1 cellular context compared by ENCODE assay signal in the genomic region with DNA sequence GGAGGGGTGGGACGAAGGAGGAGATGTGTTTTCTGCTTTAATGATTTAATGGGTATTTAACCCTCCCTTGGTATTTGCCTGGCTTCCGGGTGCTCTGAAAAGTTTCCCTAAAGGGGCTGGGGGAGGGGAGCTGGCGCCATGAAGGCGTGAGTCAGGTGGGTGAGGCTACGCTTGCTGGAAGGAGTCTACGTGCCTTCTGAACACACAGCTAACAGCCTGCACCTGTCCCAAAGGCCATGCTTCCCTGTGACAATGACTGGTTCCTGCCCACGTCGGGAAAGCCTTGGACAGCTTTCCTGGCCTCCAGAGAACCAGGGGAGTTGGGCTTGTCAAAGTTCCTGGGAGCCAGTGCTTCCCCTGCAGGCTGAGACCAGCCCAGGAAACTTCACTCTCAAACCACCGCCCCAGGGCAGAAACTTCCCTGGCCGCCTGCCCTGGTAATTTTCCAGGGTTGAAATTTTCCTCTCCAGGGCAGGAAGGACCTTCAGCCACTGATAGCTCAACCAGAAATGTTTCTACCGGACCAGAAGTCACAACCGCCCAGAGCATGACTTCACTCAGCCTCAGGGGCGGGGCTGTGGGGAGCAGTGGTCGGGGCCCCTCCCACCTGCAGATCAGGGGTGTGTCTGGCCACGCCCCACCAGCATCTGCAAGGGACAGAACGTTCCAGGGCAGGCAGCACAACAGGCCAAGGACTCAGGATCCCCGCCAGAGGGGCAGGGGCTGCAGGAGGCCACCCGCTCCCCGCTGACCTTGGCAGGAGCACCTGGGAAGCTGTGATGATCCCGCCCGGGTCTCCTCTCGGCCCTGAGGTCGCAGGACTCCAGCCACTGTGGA.
TF ChIP-seq lines count a peak whose summit lies in the region.

No MANE protein-coding gene starts in this region.

TF ChIP-seq in HEK293, 187 proteins besides CTCF, POLR2A, EP300 and RAD21 (continued from another document and continues in another):
- TF ChIP-seq ZNF341 (tag by site-specific recombination; IDR thresholded peaks at IDR 0.05; ENCODE audit: low read depth) (no peak), YY2 (tag by site-specific recombination; IDR thresholded peaks at IDR 0.05) (no peak), ZNF600 (tag by site-specific recombination; IDR thresholded peaks at IDR 0.05) (peak; percentile 89), ZNF211 (tag by site-specific recombination; IDR thresholded peaks at IDR 0.05; ENCODE audit: low read depth) (no peak), ZFP3 (tag by site-specific recombination; IDR thresholded peaks at IDR 0.05; ENCODE audit: low read depth) (no peak), ZNF621 (tag by site-specific recombination; IDR thresholded peaks at IDR 0.05) (no peak), ZNF830 (tag by site-specific recombination; IDR thresholded peaks at IDR 0.05; ENCODE audit: low read depth) (no peak), KLF16 (tag by site-specific recombination; IDR thresholded peaks at IDR 0.05) (peak; percentile 76), ZFP37 (tag by site-specific recombination; IDR thresholded peaks at IDR 0.05) (no peak), ZNF585B (tag by site-specific recombination; IDR thresholded peaks at IDR 0.05) (no peak), SP7 (tag by site-specific recombination; IDR thresholded peaks at IDR 0.05) (peak; percentile 46; the same call in 1 of the 2 replicates), ZNF654 (tag by site-specific recombination; IDR thresholded peaks at IDR 0.05; ENCODE audit: low read depth) (no peak), ZBTB8A (tag by site-specific recombination; IDR thresholded peaks at IDR 0.05) (no peak), ZNF596 (tag by site-specific recombination; IDR thresholded peaks at IDR 0.05) (no peak), SALL2 (tag by site-specific recombination; IDR thresholded peaks at IDR 0.05; ENCODE audit: borderline replicate concordance) (no peak), ZFHX2 (tag by site-specific recombination; conservative IDR thresholded peaks at IDR 0.05) (peak; percentile 85), ZNF324 (tag by site-specific recombination; IDR thresholded peaks at IDR 0.05) (no peak), ZNF132 (tag by site-specific recombination; IDR thresholded peaks at IDR 0.05; ENCODE audit: borderline replicate concordance) (no peak), ZNF610 (tag by site-specific recombination; IDR thresholded peaks at IDR 0.05; ENCODE audit: borderline replicate concordance) (no peak), ZNF366 (tag by site-specific recombination; conservative IDR thresholded peaks at IDR 0.05) (no peak), MZF1 (tag by site-specific recombination; IDR thresholded peaks at IDR 0.05; ENCODE audit: borderline replicate concordance) (no peak), PRDM1 (tag by site-specific recombination; IDR thresholded peaks at IDR 0.05) (0 out of 2 replicates have a peak, but pooled peaks have one; percentile 17), ZNF624 (tag by site-specific recombination; IDR thresholded peaks at IDR 0.05) (no peak), ZNF350 (tag by site-specific recombination; IDR thresholded peaks at IDR 0.05) (no peak), ZNF555 (tag by site-specific recombination; conservative IDR thresholded peaks at IDR 0.05) (no peak), ZNF626 (tag by site-specific recombination; IDR thresholded peaks at IDR 0.05) (no peak), ZNF184 (tag by site-specific recombination; IDR thresholded peaks at IDR 0.05) (no peak), ZNF157 (tag by site-specific recombination; IDR thresholded peaks at IDR 0.05) (no peak), ZNF169 (tag by site-specific recombination; IDR thresholded peaks at IDR 0.05) (no peak), ZNF140 (tag by site-specific recombination; IDR thresholded peaks at IDR 0.05) (no peak), KLF7 (tag by site-specific recombination; IDR thresholded peaks at IDR 0.05; ENCODE audit: borderline replicate concordance) (no peak), TCF7L2 (IDR thresholded peaks at IDR 0.05; ENCODE audit: borderline replicate concordance, low read depth, low read length) (no peak), ZNF707 (tag by site-specific recombination; IDR thresholded peaks at IDR 0.05) (no peak), ZNF239 (tag by site-specific recombination; IDR thresholded peaks at IDR 0.05) (no peak), ZNF521 (tag by site-specific recombination; IDR thresholded peaks at IDR 0.05) (no peak), ZBTB1 (tag by site-specific recombination; IDR thresholded peaks at IDR 0.05) (no peak), ZBTB7A (tag by site-specific recombination; IDR thresholded peaks at IDR 0.05; ENCODE audit: low read depth) (no peak), ZEB2 (tag by site-specific recombination; IDR thresholded peaks at IDR 0.05) (no peak), ZNF335 (tag by site-specific recombination; conservative IDR thresholded peaks at IDR 0.05) (peak; percentile 59), ZNF843 (tag by site-specific recombination; IDR thresholded peaks at IDR 0.05) (no peak)
- TF ChIP-seq, protein P1, sequence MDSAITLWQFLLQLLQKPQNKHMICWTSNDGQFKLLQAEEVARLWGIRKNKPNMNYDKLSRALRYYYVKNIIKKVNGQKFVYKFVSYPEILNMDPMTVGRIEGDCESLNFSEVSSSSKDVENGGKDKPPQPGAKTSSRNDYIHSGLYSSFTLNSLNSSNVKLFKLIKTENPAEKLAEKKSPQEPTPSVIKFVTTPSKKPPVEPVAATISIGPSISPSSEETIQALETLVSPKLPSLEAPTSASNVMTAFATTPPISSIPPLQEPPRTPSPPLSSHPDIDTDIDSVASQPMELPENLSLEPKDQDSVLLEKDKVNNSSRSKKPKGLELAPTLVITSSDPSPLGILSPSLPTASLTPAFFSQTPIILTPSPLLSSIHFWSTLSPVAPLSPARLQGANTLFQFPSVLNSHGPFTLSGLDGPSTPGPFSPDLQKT (IDR thresholded peaks at IDR 0.05; ENCODE audit: borderline replicate concordance, low read depth, low read length), result no peak
- TF ChIP-seq, protein P2, sequence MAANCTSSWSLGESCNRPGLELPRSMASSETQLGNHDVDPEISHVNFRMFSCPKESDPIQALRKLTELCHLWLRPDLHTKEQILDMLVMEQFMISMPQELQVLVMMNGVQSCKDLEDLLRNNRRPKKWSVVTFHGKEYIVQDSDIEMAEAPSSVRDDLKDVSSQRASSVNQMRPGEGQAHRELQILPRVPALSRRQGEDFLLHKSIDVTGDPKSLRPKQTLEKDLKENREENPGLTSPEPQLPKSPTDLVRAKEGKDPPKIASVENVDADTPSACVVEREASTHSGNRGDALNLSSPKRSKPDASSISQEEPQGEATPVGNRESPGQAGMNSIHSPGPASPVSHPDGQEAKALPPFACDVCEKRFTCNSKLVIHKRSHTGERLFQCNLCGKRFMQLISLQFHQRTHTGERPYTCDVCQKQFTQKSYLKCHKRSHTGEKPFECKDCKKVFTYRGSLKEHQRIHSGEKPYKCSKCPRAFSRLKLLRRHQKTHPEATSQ (tag by site-specific recombination; IDR thresholded peaks at IDR 0.05), result no peak
- TF ChIP-seq, protein P3, sequence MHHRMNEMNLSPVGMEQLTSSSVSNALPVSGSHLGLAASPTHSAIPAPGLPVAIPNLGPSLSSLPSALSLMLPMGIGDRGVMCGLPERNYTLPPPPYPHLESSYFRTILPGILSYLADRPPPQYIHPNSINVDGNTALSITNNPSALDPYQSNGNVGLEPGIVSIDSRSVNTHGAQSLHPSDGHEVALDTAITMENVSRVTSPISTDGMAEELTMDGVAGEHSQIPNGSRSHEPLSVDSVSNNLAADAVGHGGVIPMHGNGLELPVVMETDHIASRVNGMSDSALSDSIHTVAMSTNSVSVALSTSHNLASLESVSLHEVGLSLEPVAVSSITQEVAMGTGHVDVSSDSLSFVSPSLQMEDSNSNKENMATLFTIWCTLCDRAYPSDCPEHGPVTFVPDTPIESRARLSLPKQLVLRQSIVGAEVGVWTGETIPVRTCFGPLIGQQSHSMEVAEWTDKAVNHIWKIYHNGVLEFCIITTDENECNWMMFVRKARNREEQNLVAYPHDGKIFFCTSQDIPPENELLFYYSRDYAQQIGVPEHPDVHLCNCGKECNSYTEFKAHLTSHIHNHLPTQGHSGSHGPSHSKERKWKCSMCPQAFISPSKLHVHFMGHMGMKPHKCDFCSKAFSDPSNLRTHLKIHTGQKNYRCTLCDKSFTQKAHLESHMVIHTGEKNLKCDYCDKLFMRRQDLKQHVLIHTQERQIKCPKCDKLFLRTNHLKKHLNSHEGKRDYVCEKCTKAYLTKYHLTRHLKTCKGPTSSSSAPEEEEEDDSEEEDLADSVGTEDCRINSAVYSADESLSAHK (tag by site-specific recombination; IDR thresholded peaks at IDR 0.05), result 0 out of 2 replicates have a peak, but pooled peaks have one; percentile 45
- TF ChIP-seq, protein P4, sequence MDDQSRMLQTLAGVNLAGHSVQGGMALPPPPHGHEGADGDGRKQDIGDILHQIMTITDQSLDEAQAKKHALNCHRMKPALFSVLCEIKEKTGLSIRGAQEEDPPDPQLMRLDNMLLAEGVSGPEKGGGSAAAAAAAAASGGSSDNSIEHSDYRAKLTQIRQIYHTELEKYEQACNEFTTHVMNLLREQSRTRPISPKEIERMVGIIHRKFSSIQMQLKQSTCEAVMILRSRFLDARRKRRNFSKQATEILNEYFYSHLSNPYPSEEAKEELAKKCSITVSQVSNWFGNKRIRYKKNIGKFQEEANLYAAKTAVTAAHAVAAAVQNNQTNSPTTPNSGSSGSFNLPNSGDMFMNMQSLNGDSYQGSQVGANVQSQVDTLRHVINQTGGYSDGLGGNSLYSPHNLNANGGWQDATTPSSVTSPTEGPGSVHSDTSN (CRISPR knock-in tag; IDR thresholded peaks at IDR 0.05), result peak; percentile 65; the same call in 1 of the 2 replicates
- TF ChIP-seq, protein P5, sequence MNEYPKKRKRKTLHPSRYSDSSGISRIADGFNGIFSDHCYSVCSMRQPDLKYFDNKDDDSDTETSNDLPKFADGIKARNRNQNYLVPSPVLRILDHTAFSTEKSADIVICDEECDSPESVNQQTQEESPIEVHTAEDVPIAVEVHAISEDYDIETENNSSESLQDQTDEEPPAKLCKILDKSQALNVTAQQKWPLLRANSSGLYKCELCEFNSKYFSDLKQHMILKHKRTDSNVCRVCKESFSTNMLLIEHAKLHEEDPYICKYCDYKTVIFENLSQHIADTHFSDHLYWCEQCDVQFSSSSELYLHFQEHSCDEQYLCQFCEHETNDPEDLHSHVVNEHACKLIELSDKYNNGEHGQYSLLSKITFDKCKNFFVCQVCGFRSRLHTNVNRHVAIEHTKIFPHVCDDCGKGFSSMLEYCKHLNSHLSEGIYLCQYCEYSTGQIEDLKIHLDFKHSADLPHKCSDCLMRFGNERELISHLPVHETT (tag by site-specific recombination; IDR thresholded peaks at IDR 0.05), result 0 out of 2 replicates have a peak, but pooled peaks have one; percentile 18
- TF ChIP-seq, protein P6, sequence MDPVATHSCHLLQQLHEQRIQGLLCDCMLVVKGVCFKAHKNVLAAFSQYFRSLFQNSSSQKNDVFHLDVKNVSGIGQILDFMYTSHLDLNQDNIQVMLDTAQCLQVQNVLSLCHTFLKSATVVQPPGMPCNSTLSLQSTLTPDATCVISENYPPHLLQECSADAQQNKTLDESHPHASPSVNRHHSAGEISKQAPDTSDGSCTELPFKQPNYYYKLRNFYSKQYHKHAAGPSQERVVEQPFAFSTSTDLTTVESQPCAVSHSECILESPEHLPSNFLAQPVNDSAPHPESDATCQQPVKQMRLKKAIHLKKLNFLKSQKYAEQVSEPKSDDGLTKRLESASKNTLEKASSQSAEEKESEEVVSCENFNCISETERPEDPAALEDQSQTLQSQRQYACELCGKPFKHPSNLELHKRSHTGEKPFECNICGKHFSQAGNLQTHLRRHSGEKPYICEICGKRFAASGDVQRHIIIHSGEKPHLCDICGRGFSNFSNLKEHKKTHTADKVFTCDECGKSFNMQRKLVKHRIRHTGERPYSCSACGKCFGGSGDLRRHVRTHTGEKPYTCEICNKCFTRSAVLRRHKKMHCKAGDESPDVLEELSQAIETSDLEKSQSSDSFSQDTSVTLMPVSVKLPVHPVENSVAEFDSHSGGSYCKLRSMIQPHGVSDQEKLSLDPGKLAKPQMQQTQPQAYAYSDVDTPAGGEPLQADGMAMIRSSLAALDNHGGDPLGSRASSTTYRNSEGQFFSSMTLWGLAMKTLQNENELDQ (tag by site-specific recombination; IDR thresholded peaks at IDR 0.05; ENCODE audit: low read depth), result no peak
- TF ChIP-seq, protein P7, sequence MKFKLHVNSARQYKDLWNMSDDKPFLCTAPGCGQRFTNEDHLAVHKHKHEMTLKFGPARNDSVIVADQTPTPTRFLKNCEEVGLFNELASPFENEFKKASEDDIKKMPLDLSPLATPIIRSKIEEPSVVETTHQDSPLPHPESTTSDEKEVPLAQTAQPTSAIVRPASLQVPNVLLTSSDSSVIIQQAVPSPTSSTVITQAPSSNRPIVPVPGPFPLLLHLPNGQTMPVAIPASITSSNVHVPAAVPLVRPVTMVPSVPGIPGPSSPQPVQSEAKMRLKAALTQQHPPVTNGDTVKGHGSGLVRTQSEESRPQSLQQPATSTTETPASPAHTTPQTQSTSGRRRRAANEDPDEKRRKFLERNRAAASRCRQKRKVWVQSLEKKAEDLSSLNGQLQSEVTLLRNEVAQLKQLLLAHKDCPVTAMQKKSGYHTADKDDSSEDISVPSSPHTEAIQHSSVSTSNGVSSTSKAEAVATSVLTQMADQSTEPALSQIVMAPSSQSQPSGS (tag by site-specific recombination; IDR thresholded peaks at IDR 0.05; ENCODE audit: low read depth), result no peak
- TF ChIP-seq, protein P8, sequence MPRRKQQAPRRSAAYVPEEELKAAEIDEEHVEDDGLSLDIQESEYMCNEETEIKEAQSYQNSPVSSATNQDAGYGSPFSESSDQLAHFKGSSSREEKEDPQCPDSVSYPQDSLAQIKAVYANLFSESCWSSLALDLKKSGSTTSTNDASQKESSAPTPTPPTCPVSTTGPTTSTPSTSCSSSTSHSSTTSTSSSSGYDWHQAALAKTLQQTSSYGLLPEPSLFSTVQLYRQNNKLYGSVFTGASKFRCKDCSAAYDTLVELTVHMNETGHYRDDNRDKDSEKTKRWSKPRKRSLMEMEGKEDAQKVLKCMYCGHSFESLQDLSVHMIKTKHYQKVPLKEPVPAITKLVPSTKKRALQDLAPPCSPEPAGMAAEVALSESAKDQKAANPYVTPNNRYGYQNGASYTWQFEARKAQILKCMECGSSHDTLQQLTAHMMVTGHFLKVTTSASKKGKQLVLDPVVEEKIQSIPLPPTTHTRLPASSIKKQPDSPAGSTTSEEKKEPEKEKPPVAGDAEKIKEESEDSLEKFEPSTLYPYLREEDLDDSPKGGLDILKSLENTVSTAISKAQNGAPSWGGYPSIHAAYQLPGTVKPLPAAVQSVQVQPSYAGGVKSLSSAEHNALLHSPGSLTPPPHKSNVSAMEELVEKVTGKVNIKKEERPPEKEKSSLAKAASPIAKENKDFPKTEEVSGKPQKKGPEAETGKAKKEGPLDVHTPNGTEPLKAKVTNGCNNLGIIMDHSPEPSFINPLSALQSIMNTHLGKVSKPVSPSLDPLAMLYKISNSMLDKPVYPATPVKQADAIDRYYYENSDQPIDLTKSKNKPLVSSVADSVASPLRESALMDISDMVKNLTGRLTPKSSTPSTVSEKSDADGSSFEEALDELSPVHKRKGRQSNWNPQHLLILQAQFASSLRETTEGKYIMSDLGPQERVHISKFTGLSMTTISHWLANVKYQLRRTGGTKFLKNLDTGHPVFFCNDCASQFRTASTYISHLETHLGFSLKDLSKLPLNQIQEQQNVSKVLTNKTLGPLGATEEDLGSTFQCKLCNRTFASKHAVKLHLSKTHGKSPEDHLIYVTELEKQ (tag by site-specific recombination; IDR thresholded peaks at IDR 0.05; ENCODE audit: borderline replicate concordance), result no peak
- TF ChIP-seq, protein P9, sequence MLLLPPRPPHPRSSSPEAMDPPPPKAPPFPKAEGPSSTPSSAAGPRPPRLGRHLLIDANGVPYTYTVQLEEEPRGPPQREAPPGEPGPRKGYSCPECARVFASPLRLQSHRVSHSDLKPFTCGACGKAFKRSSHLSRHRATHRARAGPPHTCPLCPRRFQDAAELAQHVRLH (tag by site-specific recombination; IDR thresholded peaks at IDR 0.05), result no peak
